Comparison of ENCODE assay signal across 28 cellular contexts in genomic region chr9:111676116-111676515, GRCh38.
"Had no signal": no experiment of that assay in that cellular context is flagged by ENCODE, and none has a peak within 500 bp of the region (broad histone marks: within the 10 kb centered on the region; RNA-seq: fewer than 3 reads in every experiment).

No MANE protein-coding gene starts in this region.

- ATAC-seq: effector memory CD8-positive, alpha-beta T cell; esophagus mucosa; foreskin keratinocyte; gastrocnemius medialis; gastroesophageal sphincter; heart left ventricle; heart right ventricle had no signal

- H3K36me3 ChIP-seq: colonic mucosa, gastrocnemius medialis had no signal

- H3K27me3 ChIP-seq: colonic mucosa, dorsolateral prefrontal cortex, esophagus muscularis mucosa, esophagus squamous epithelium, foreskin keratinocyte, gastrocnemius medialis, gastroesophageal sphincter, heart left ventricle, heart right ventricle had no signal

- H3K4me3 ChIP-seq: colonic mucosa, coronary artery, dorsolateral prefrontal cortex, esophagus muscularis mucosa, esophagus squamous epithelium, gastrocnemius medialis, gastroesophageal sphincter, heart left ventricle, heart right ventricle had no signal

- H3K9me3 ChIP-seq: colonic mucosa, esophagus muscularis mucosa, esophagus squamous epithelium, gastrocnemius medialis, gastroesophageal sphincter, heart left ventricle, heart right ventricle had no signal

- H3K27ac ChIP-seq: colonic mucosa, coronary artery, dorsolateral prefrontal cortex, epithelial cell of prostate, esophagus muscularis mucosa, esophagus squamous epithelium, foreskin keratinocyte, gastrocnemius medialis, gastroesophageal sphincter, heart left ventricle, heart right ventricle had no signal

- DNase-seq: colonic mucosa; cortex of kidney; dermis blood vessel endothelial cell; dorsolateral prefrontal cortex; effector CD4-positive, alpha-beta T cell; effector CD8-positive, alpha-beta T cell; effector memory CD4-positive, alpha-beta T cell; effector memory CD8-positive, alpha-beta T cell; endodermal cell; erythroblast; esophagus squamous epithelium; foreskin fibroblast; foreskin keratinocyte; foreskin melanocyte; gastrocnemius medialis; glutamatergic neuron; head of caudate nucleus; heart left ventricle; heart right ventricle had no signal

- FAIRE-seq: colon, endometrium, endothelial cell of umbilical vein, frontal cortex had no signal

- H3K4me1 ChIP-seq: colonic mucosa, esophagus muscularis mucosa, esophagus squamous epithelium, foreskin keratinocyte, gastrocnemius medialis, gastroesophageal sphincter, heart left ventricle, heart right ventricle had no signal
